Comparison of ENCODE assay signal across 21 cellular contexts in the genomic region with DNA sequence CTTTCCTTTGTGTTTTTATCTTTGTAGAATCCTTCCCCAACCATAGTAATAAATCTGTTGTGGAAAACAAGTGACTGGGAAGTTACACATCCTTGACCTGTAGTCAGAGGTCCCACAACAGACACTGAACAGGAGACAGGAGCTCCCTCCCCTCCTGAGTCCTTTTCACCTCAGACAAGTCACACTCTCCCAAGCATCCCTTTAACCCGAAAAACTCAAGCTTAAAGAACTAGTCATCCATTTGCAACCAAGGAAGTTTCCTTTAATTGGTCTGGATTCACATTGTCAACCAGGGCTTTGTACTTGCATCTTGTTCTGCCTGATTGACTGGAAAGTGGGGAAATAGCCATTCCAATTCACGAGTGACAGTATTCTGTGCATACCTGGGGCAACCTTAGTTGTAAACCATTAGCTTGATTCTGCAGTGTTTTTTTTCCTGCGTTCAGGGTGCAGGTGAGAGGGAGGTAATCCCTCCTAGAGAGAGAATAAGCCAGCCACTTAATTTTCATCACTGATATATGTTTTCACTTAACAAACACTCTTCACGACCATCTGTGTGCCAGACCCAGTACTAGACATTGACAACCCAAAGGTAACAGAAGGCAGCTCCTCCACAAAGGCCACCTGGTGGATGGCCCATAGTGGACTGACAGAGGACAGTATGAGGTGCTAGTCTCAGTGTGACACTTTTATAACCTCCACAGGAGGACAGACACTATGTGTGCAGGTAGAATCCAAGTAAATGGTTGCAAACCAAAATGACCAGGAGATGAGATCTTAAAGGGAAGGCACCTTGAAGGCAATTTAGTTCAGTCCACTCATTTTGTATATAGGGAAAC.
A peak's percentile ranks its signal among the peaks of the same experiment; 100 is the strongest.
DNase-seq lines count a peak whose midpoint lies in the region; ATAC-seq, FAIRE-seq and TF ChIP-seq lines count a peak whose summit lies in the region.
"Had no signal": no experiment of that assay in that cellular context is flagged by ENCODE, and none has a peak within 500 bp of the region (broad histone marks: within the 10 kb centered on the region; RNA-seq: fewer than 3 reads in every experiment).

No MANE protein-coding gene starts in this region.

- H2BK5ac ChIP-seq in mesenchymal stem cell (ENCODE audit: low read depth, low read length, poor library complexity, severe bottlenecking): no peak overlapping the region

- peaks cover 3% of the 10 kb centered on the region for H3K79me2 ChIP-seq in HepG2 (ENCODE audit: insufficient read depth, low read length)

- H3K27me3 Mint-ChIP-seq in CD8-positive, alpha-beta memory T cell: no peaks in the 10 kb centered on the region

- no peaks in the 10 kb centered on the region for H4K20me1 ChIP-seq in HepG2 (ENCODE audit: insufficient read depth, low read length)

- H3K27ac Mint-ChIP-seq in CD8-positive, alpha-beta memory T cell: no peak overlapping the region
- H3K27ac Mint-ChIP-seq: CD14-positive monocyte had no signal

- H3K4me1 ChIP-seq in HepG2 (ENCODE audit: insufficient read depth, low read length) (peaks cover 65% of the 10 kb centered on the region), right lobe of liver (no peaks in the 10 kb centered on the region), mesenchymal stem cell (ENCODE audit: control insufficient read depth, insufficient read depth, low read depth, low read length) (peaks cover 5% of the 10 kb centered on the region)
- H3K4me1 ChIP-seq in CD8-positive, alpha-beta memory T cell (ENCODE audit: insufficient read depth, low read length): peaks cover 10% of the 10 kb centered on the region
- H3K4me1 ChIP-seq: Peyer's patch had no signal

- no peak overlapping the region for H3K4me3 Mint-ChIP-seq in CD8-positive, alpha-beta memory T cell
- H3K4me3 Mint-ChIP-seq: CD14-positive monocyte had no signal

- no peaks in the 10 kb centered on the region for H3K9me3 ChIP-seq in HepG2 (ENCODE audit: low read length)
- no peaks in the 10 kb centered on the region for H3K9me3 ChIP-seq in right lobe of liver
- H3K9me3 ChIP-seq in mesenchymal stem cell (ENCODE audit: control insufficient read depth, low read length): no peaks in the 10 kb centered on the region
- H3K9me3 ChIP-seq in CD8-positive, alpha-beta memory T cell (ENCODE audit: low read length): no peaks in the 10 kb centered on the region
- H3K9me3 ChIP-seq: A549, Caco-2, Peyer's patch had no signal

- H3K79me1 ChIP-seq in mesenchymal stem cell (replicated peaks; ENCODE audit: low read length, poor library complexity, severe bottlenecking): peaks cover 21% of the 10 kb centered on the region

- H3K4me2 ChIP-seq in HepG2 (ENCODE audit: low read depth, low read length): 0 out of 2 replicates have a peak overlapping the region, but pooled peaks have one; percentile 13
- no peak overlapping the region for H3K4me2 ChIP-seq in mesenchymal stem cell (ENCODE audit: low read length, poor library complexity, severe bottlenecking)
- H3K4me2 ChIP-seq: A549 had no signal

- H4K91ac ChIP-seq in mesenchymal stem cell (ENCODE audit: low read length): no peak overlapping the region

- TF ChIP-seq CTCF in HepG2 (CRISPR knock-in tag; IDR thresholded peaks at IDR 0.05): peak; percentile 32
- TF ChIP-seq CTCF in right lobe of liver (IDR thresholded peaks at IDR 0.05): no peak
- TF ChIP-seq CTCF in epithelial cell of proximal tubule (conservative IDR thresholded peaks at IDR 0.05; ENCODE audit: low read depth, low read length): peak; percentile 5

- WGBS in HepG2 (ENCODE audit: low lambda C conversion rate): 92% methylated on average over 4 of the region's 4 CpGs
- WGBS in right lobe of liver (ENCODE audit: insufficient coverage, low coverage, low lambda C conversion rate, missing lambda C conversion rate): 86% methylated on average over 3 of the region's 4 CpGs
- WGBS in mesenchymal stem cell: 93% methylated on average over 3 of the region's 4 CpGs

- peak overlapping the region; percentile 42 for H4K8ac ChIP-seq in mesenchymal stem cell (ENCODE audit: low read length)

- FAIRE-seq in HepG2 (lab: Jason Lieb, UNC): no peak
- FAIRE-seq: A549 had no signal

- TF ChIP-seq EP300 in HepG2 (IDR thresholded peaks at IDR 0.05; ENCODE audit: low read depth in 2 of 2, low read length in 2 of 2): no peak
- TF ChIP-seq EP300 in HepG2 (CRISPR knock-in tag; IDR thresholded peaks at IDR 0.05; ENCODE audit: borderline replicate concordance): no peak

- H3K9ac ChIP-seq in HepG2 (ENCODE audit: insufficient read depth, low read depth, low read length) (0 out of 2 replicates have a peak overlapping the region, but pooled peaks have one; percentile 6), mesenchymal stem cell (ENCODE audit: low read length) (no peak overlapping the region)
- H3K9ac ChIP-seq: GM23248 had no signal

- H3K36me3 ChIP-seq in HepG2 (replicated peaks in 1 of 2; ENCODE audit: control insufficient read depth in 1 of 2, insufficient read depth in 2 of 2, low read length in 2 of 2): 0 out of 5 replicates have a peak, but pooled peaks cover 0 to 1% of the 10 kb centered on the region in 2 experiments
- H3K36me3 ChIP-seq in right lobe of liver: no peaks in the 10 kb centered on the region
- no peaks in the 10 kb centered on the region for H3K36me3 ChIP-seq in mesenchymal stem cell (ENCODE audit: control insufficient read depth in 1 of 2, insufficient read depth in 2 of 2, low read depth in 1 of 2, low read length in 2 of 2)
- H3K36me3 ChIP-seq in CD8-positive, alpha-beta memory T cell (ENCODE audit: insufficient read depth, low read length): no peaks in the 10 kb centered on the region
- H3K36me3 ChIP-seq: Peyer's patch had no signal

- peak overlapping the region in 1 of 2 experiments; percentile 18 for H2BK12ac ChIP-seq in mesenchymal stem cell (ENCODE audit: low read length in 2 of 2)

- no peak overlapping the region for H3K4me3 ChIP-seq in HepG2 (replicated peaks in 1 of 3; ENCODE audit: insufficient read depth in 1 of 3, low read depth in 2 of 3, low read length in 3 of 3)
- H3K4me3 ChIP-seq in right lobe of liver: no peak overlapping the region
- no peak overlapping the region for H3K4me3 ChIP-seq in epithelial cell of proximal tubule (ENCODE audit: low read depth, low read length)
- no peak overlapping the region for H3K4me3 ChIP-seq in mesenchymal stem cell (ENCODE audit: insufficient read depth in 1 of 2, low read depth in 1 of 2, low read length in 2 of 2)
- no peak overlapping the region for H3K4me3 ChIP-seq in CD8-positive, alpha-beta memory T cell (ENCODE audit: low read length)
- H3K4me3 ChIP-seq: A549, GM23248, Peyer's patch had no signal

- H3K14ac ChIP-seq in mesenchymal stem cell (ENCODE audit: low read length in 2 of 2): no peak overlapping the region

- H3K4me1 Mint-ChIP-seq in CD8-positive, alpha-beta memory T cell: peaks cover 22 to 30% (median 27%) of the 10 kb centered on the region in 3 donors

- DNase-seq in HepG2 (ENCODE audit: low spot score) (no peak), right lobe of liver (no peak), epithelial cell of proximal tubule (ENCODE audit: low read depth) (peak; percentile 56), mesenchymal stem cell (peak; percentile 70), glomerular visceral epithelial cell (ENCODE audit: extremely low spot score) (no peak)
- DNase-seq in activated CD4-positive, alpha-beta T cell treated with anti-CD3 and anti-CD28 coated beads, Interleukin-2, amount 50 U/mL, for 4 hours: no peak
- DNase-seq in CD8-positive, alpha-beta memory T cell: no peak
- DNase-seq: Caco-2, DMS79, GDM1, KBM-7, NCI-H1092 treated with DMSO at 0.1 percent for 48 hours, NCI-H1694, NCI-H774, Peyer's patch, Right ventricle myocardium superior had no signal

- no peak overlapping the region for H2AK5ac ChIP-seq in mesenchymal stem cell (ENCODE audit: low read length, severe bottlenecking)

- H2BK15ac ChIP-seq in mesenchymal stem cell (ENCODE audit: low read depth, poor library complexity, severe bottlenecking): peak overlapping the region; percentile 55

- TF ChIP-seq POLR2A in HepG2 (IDR thresholded peaks at IDR 0.05; ENCODE audit: insufficient read depth in 1 of 2, low read depth in 2 of 2, low read length in 2 of 2): no peak
- no peak for TF ChIP-seq POLR2A in right lobe of liver (IDR thresholded peaks at IDR 0.05)

- BruUV-seq in HepG2 (replicated peaks; lab: Mats Ljungman, UMichigan): no TSS peak

- no peak overlapping the region for H3K4ac ChIP-seq in mesenchymal stem cell (ENCODE audit: low read depth in 1 of 2, low read length in 2 of 2)

- POLR2A ChIA-PET in HepG2 (lab: Yijun Ruan, JAX): interaction anchor here (2.9 kb wide), 1 partner anchor 113 kb away, joined by 12 read pairs; the partner anchor contains the start of genes MKKS and SLX4IP
- POLR2A ChIA-PET in CD8-positive, alpha-beta memory T cell (lab: Charles Lee): no interaction called here

- intact Hi-C loops in HepG2 (cut with micrococcal nuclease; ENCODE audit: unreplicated experiment) (no loop called here), right lobe of liver (cut with DNase I) (no loop called here)

- H3K23ac ChIP-seq in mesenchymal stem cell (ENCODE audit: low read length in 2 of 2): no peak overlapping the region

- peaks cover 0 to 12% (median 3%) of the 10 kb centered on the region in 3 donors for H3K36me3 Mint-ChIP-seq in CD8-positive, alpha-beta memory T cell

- peak overlapping the region in 1 of 2 experiments; percentile 26 for H3K18ac ChIP-seq in mesenchymal stem cell (ENCODE audit: low read depth in 1 of 2, low read length in 2 of 2)

- H3K27me3 ChIP-seq in HepG2 (ENCODE audit: control insufficient read depth in 1 of 2, insufficient read depth in 2 of 2, low read length in 2 of 2): no peaks in the 10 kb centered on the region
- H3K27me3 ChIP-seq in right lobe of liver: no peaks in the 10 kb centered on the region
- no peaks in the 10 kb centered on the region for H3K27me3 ChIP-seq in mesenchymal stem cell (ENCODE audit: control insufficient read depth in 1 of 2, insufficient read depth in 1 of 2, low read length in 2 of 2)
- H3K27me3 ChIP-seq in CD8-positive, alpha-beta memory T cell (ENCODE audit: insufficient read depth, low read length, poor library complexity, severe bottlenecking): no peaks in the 10 kb centered on the region
- H3K27me3 ChIP-seq: Peyer's patch had no signal

- H3K27ac ChIP-seq in HepG2 (ENCODE audit: extremely low read length, insufficient read depth, low read length) (peak overlapping the region; percentile 42), right lobe of liver (no peak overlapping the region), mesenchymal stem cell (ENCODE audit: low read length, poor library complexity, severe bottlenecking) (no peak overlapping the region)
- H3K27ac ChIP-seq in CD8-positive, alpha-beta memory T cell (ENCODE audit: low read depth, low read length): no peak overlapping the region
- H3K27ac ChIP-seq: GM23248, HL-60, Peyer's patch had no signal

- CTCF ChIA-PET in HepG2 (lab: Yijun Ruan, JAX; ENCODE audit: low intra/inter-chr PET ratio, low total read pairs): no interaction called here
- CTCF ChIA-PET in CD8-positive, alpha-beta memory T cell (lab: Charles Lee): no interaction called here

- ATAC-seq in HepG2: peak; percentile 75
- no peak for ATAC-seq in right lobe of liver
- ATAC-seq in HG03175 (IDR thresholded peaks at IDR 0.05; ENCODE audit: unreplicated experiment): no peak
- ATAC-seq: A549 had no signal

- H2BK120ac ChIP-seq in mesenchymal stem cell (ENCODE audit: low read depth, low read length): no peak overlapping the region

- no peak for TF ChIP-seq RAD21 in HepG2 (CRISPR knock-in tag; IDR thresholded peaks at IDR 0.05)

- no peaks in the 10 kb centered on the region for H3K9me3 Mint-ChIP-seq in CD8-positive, alpha-beta memory T cell

- in situ Hi-C loops in HepG2 (cut with HindIII; ENCODE audit: extremely low pct_ligation_motif_present, low pct_unique_long_range_greater_than_20kb): no loop called here

- H2AFZ ChIP-seq in HepG2 (ENCODE audit: low read length): no peak overlapping the region
- H2AFZ ChIP-seq in mesenchymal stem cell (ENCODE audit: low read depth, low read length): no peak overlapping the region
- H2AFZ ChIP-seq: GM23248 had no signal

Comparison
In these comparisons a context has a peak if more than half of its experiments do, and no peak if none do; other contexts are left out.
1. CTCF ChIP-seq: peak in HepG2 (single experiment) and epithelial cell of proximal tubule (single experiment); none in right lobe of liver (0 of 4).
2. DNase-seq: peak in epithelial cell of proximal tubule (single experiment) and mesenchymal stem cell (single experiment); none in HepG2 (single experiment), right lobe of liver (0 of 3), glomerular visceral epithelial cell (single experiment), activated CD4-positive, alpha-beta T cell treated with anti-CD3 and anti-CD28 coated beads, Interleukin-2, amount 50 U/mL, for 4 hours (0 of 2) and CD8-positive, alpha-beta memory T cell (0 of 5).